Comparison of ENCODE assay signal across 3 cellular contexts in the genomic region with DNA sequence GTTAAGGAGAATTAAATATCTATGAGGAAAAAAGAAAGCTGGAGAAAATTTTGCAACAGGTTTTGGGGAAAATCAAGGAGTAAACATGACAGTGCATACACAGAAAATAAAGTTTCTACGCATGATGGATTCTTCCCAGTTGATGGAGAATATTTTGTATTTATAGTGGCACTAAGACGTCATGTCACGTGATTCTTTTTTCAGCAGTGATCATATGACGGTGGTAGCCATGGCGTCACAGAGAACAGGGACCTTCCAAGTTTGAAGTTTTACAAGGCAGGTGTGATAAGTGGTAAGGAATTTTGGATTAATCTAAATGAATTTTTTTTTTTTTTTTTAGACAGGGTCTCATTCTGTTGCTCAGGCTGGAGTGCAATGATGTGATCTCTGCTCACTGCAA.
A peak's percentile ranks its signal among the peaks of the same experiment; 100 is the strongest.
TF ChIP-seq lines count a peak whose summit lies in the region.

No MANE protein-coding gene starts in this region.

TF ChIP-seq in HepG2, 621 proteins besides CTCF, POLR2A, EP300 and RAD21:
- peak; percentile 50; the same call in 1 of the 2 replicates for TF ChIP-seq RAD51 (IDR thresholded peaks at IDR 0.05; ENCODE audit: borderline replicate concordance)
- no peak for TF ChIP-seq SIX1 (CRISPR knock-in tag; IDR thresholded peaks at IDR 0.05; ENCODE audit: borderline replicate concordance)
- no peak for TF ChIP-seq ZNF136 (CRISPR knock-in tag; IDR thresholded peaks at IDR 0.05; ENCODE audit: low read depth)

TF ChIP-seq in GM12878, 131 proteins besides CTCF, POLR2A, EP300 and RAD21:
- TF ChIP-seq MYC (IDR thresholded peaks at IDR 0.05; ENCODE audit: insufficient read depth, insufficient read length, insufficient replicate concordance, low read length, severe bottlenecking) (no peak), IRF4 (IDR thresholded peaks at IDR 0.05; ENCODE audit: low read depth, low read length) (no peak), ZNF384 (IDR thresholded peaks at IDR 0.05; ENCODE audit: borderline replicate concordance, low read depth, low read length) (no peak), RAD51 (IDR thresholded peaks at IDR 0.05) (peak; percentile 13; the same call in 1 of the 2 replicates), IKZF1 (conservative IDR thresholded peaks at IDR 0.05) (no peak)
- TF ChIP-seq, protein P1, sequence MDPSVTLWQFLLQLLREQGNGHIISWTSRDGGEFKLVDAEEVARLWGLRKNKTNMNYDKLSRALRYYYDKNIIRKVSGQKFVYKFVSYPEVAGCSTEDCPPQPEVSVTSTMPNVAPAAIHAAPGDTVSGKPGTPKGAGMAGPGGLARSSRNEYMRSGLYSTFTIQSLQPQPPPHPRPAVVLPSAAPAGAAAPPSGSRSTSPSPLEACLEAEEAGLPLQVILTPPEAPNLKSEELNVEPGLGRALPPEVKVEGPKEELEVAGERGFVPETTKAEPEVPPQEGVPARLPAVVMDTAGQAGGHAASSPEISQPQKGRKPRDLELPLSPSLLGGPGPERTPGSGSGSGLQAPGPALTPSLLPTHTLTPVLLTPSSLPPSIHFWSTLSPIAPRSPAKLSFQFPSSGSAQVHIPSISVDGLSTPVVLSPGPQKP (IDR thresholded peaks at IDR 0.05; ENCODE audit: low read depth, low read length), result no peak

TF ChIP-seq in K562, 482 proteins besides CTCF, POLR2A, EP300 and RAD21:
- TF ChIP-seq RAD51 (IDR thresholded peaks at IDR 0.05; ENCODE audit: borderline replicate concordance, low read depth) (peak; percentile 87), TAL1 (IDR thresholded peaks at IDR 0.05) (no peak), FOXK1 (CRISPR knock-in tag; IDR thresholded peaks at IDR 0.05; ENCODE audit: borderline replicate concordance) (no peak), IRF2 (CRISPR knock-in tag; IDR thresholded peaks at IDR 0.05) (no peak), CBFA2T2 (conservative IDR thresholded peaks at IDR 0.05) (peak; percentile 45), ZNF431 (CRISPR knock-in tag; IDR thresholded peaks at IDR 0.05) (no peak), NFIX (CRISPR knock-in tag; IDR thresholded peaks at IDR 0.05; ENCODE audit: low read depth) (no peak), ARID2 (IDR thresholded peaks at IDR 0.05) (no peak), MXI1 (IDR thresholded peaks at IDR 0.05; ENCODE audit: low read depth, low read length) (no peak), PHTF2 (CRISPR knock-in tag; IDR thresholded peaks at IDR 0.05) (no peak), RBBP5 (IDR thresholded peaks at IDR 0.05; ENCODE audit: borderline replicate concordance, insufficient read depth, low read length, poor library complexity, severe bottlenecking) (no peak), ZBTB1 (CRISPR knock-in tag; IDR thresholded peaks at IDR 0.05; ENCODE audit: borderline replicate concordance, low read depth) (no peak), ZNF57 (CRISPR knock-in tag; IDR thresholded peaks at IDR 0.05) (no peak), SAFB (IDR thresholded peaks at IDR 0.05; ENCODE audit: borderline replicate concordance, low read depth, low read length) (no peak), ZNF174 (CRISPR knock-in tag; IDR thresholded peaks at IDR 0.05) (no peak), HNRNPH1 (optimal IDR thresholded peaks at IDR 0.05; ENCODE audit: low read depth, low read length) (no peak), TOE1 (IDR thresholded peaks at IDR 0.05; ENCODE audit: borderline replicate concordance) (peak; percentile 78; the same call in 1 of the 2 replicates), TOE1 (CRISPR knock-in tag; IDR thresholded peaks at IDR 0.05; ENCODE audit: borderline replicate concordance, low read depth) (no peak), NFATC3 (IDR thresholded peaks at IDR 0.05) (no peak), PPARD (CRISPR knock-in tag; IDR thresholded peaks at IDR 0.05) (no peak), ESRRA (IDR thresholded peaks at IDR 0.05; ENCODE audit: borderline replicate concordance, low read depth) (no peak), CBFB (CRISPR knock-in tag; IDR thresholded peaks at IDR 0.05) (no peak), DACH1 (IDR thresholded peaks at IDR 0.05; ENCODE audit: partially characterized antibody) (no peak)
- TF ChIP-seq, protein P2, sequence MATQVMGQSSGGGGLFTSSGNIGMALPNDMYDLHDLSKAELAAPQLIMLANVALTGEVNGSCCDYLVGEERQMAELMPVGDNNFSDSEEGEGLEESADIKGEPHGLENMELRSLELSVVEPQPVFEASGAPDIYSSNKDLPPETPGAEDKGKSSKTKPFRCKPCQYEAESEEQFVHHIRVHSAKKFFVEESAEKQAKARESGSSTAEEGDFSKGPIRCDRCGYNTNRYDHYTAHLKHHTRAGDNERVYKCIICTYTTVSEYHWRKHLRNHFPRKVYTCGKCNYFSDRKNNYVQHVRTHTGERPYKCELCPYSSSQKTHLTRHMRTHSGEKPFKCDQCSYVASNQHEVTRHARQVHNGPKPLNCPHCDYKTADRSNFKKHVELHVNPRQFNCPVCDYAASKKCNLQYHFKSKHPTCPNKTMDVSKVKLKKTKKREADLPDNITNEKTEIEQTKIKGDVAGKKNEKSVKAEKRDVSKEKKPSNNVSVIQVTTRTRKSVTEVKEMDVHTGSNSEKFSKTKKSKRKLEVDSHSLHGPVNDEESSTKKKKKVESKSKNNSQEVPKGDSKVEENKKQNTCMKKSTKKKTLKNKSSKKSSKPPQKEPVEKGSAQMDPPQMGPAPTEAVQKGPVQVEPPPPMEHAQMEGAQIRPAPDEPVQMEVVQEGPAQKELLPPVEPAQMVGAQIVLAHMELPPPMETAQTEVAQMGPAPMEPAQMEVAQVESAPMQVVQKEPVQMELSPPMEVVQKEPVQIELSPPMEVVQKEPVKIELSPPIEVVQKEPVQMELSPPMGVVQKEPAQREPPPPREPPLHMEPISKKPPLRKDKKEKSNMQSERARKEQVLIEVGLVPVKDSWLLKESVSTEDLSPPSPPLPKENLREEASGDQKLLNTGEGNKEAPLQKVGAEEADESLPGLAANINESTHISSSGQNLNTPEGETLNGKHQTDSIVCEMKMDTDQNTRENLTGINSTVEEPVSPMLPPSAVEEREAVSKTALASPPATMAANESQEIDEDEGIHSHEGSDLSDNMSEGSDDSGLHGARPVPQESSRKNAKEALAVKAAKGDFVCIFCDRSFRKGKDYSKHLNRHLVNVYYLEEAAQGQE (CRISPR knock-in tag; IDR thresholded peaks at IDR 0.05; ENCODE audit: low read depth), result no peak
- TF ChIP-seq, protein P3, sequence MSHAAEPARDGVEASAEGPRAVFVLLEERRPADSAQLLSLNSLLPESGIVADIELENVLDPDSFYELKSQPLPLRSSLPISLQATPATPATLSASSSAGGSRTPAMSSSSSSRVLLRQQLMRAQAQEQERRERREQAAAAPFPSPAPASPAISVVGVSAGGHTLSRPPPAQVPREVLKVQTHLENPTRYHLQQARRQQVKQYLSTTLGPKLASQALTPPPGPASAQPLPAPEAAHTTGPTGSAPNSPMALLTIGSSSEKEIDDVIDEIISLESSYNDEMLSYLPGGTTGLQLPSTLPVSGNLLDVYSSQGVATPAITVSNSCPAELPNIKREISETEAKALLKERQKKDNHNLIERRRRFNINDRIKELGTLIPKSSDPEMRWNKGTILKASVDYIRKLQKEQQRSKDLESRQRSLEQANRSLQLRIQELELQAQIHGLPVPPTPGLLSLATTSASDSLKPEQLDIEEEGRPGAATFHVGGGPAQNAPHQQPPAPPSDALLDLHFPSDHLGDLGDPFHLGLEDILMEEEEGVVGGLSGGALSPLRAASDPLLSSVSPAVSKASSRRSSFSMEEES (CRISPR knock-in tag; IDR thresholded peaks at IDR 0.05), result peak; percentile 93
- TF ChIP-seq, protein P4, sequence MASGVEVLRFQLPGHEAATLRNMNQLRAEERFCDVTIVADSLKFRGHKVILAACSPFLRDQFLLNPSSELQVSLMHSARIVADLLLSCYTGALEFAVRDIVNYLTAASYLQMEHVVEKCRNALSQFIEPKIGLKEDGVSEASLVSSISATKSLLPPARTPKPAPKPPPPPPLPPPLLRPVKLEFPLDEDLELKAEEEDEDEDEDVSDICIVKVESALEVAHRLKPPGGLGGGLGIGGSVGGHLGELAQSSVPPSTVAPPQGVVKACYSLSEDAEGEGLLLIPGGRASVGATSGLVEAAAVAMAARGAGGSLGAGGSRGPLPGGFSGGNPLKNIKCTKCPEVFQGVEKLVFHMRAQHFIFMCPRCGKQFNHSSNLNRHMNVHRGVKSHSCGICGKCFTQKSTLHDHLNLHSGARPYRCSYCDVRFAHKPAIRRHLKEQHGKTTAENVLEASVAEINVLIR (CRISPR knock-in tag; IDR thresholded peaks at IDR 0.05), result no peak
- TF ChIP-seq, protein P5, sequence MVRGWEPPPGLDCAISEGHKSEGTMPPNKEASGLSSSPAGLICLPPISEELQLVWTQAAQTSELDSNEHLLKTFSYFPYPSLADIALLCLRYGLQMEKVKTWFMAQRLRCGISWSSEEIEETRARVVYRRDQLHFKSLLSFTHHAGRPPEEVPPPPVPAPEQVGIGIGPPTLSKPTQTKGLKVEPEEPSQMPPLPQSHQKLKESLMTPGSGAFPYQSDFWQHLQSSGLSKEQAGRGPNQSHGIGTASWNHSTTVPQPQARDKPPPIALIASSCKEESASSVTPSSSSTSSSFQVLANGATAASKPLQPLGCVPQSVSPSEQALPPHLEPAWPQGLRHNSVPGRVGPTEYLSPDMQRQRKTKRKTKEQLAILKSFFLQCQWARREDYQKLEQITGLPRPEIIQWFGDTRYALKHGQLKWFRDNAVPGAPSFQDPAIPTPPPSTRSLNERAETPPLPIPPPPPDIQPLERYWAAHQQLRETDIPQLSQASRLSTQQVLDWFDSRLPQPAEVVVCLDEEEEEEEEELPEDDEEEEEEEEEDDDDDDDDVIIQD (CRISPR knock-in tag; IDR thresholded peaks at IDR 0.05), result no peak
- TF ChIP-seq, protein P6, sequence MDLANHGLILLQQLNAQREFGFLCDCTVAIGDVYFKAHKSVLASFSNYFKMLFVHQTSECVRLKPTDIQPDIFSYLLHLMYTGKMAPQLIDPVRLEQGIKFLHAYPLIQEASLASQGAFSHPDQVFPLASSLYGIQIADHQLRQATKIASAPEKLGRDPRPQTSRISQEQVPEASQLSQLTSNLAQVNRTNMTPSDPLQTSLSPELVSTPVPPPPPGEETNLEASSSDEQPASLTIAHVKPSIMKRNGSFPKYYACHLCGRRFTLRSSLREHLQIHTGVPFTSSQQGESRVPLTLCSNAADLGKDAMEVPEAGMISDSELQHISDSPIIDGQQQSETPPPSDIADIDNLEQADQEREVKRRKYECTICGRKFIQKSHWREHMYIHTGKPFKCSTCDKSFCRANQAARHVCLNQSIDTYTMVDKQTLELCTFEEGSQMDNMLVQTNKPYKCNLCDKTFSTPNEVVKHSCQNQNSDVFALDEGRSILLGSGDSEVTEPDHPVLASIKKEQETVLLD (IDR thresholded peaks at IDR 0.05), result no peak
- TF ChIP-seq, protein P7, sequence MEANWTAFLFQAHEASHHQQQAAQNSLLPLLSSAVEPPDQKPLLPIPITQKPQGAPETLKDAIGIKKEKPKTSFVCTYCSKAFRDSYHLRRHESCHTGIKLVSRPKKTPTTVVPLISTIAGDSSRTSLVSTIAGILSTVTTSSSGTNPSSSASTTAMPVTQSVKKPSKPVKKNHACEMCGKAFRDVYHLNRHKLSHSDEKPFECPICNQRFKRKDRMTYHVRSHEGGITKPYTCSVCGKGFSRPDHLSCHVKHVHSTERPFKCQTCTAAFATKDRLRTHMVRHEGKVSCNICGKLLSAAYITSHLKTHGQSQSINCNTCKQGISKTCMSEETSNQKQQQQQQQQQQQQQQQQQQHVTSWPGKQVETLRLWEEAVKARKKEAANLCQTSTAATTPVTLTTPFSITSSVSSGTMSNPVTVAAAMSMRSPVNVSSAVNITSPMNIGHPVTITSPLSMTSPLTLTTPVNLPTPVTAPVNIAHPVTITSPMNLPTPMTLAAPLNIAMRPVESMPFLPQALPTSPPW (CRISPR knock-in tag; IDR thresholded peaks at IDR 0.05), result no peak
- TF ChIP-seq, protein P8, sequence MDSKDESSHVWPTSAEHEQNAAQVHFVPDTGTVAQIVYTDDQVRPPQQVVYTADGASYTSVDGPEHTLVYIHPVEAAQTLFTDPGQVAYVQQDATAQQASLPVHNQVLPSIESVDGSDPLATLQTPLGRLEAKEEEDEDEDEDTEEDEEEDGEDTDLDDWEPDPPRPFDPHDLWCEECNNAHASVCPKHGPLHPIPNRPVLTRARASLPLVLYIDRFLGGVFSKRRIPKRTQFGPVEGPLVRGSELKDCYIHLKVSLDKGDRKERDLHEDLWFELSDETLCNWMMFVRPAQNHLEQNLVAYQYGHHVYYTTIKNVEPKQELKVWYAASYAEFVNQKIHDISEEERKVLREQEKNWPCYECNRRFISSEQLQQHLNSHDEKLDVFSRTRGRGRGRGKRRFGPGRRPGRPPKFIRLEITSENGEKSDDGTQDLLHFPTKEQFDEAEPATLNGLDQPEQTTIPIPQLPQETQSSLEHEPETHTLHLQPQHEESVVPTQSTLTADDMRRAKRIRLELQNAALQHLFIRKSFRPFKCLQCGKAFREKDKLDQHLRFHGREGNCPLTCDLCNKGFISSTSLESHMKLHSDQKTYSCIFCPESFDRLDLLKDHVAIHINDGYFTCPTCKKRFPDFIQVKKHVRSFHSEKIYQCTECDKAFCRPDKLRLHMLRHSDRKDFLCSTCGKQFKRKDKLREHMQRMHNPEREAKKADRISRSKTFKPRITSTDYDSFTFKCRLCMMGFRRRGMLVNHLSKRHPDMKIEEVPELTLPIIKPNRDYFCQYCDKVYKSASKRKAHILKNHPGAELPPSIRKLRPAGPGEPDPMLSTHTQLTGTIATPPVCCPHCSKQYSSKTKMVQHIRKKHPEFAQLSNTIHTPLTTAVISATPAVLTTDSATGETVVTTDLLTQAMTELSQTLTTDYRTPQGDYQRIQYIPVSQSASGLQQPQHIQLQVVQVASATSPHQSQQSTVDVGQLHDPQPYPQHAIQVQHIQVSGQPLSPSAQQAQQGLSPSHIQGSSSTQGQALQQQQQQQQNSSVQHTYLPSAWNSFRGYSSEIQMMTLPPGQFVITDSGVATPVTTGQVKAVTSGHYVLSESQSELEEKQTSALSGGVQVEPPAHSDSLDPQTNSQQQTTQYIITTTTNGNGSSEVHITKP (IDR thresholded peaks at IDR 0.05; ENCODE audit: partially characterized antibody), result no peak
